Comparison of ENCODE assay signal across 15 cellular contexts in the genomic region with DNA sequence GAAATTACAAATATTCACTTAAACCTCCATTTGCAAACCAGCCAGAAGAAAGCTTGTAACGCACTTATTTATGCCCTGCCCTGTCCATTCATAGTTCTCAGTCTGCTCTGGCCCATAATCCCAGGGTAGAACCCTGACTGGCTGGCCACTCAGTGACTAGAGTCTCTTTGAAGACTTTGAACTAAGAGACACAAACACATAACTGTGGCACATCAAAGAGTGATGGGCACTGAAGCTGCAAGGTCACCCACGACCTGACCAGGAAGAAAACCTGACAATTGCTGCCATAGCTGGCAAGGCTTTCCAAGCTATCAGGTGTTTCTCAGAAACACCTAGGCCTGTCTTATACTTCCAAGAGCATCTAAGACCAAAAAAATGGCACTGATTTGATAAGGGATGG. TPM values are rescaled to one million over a fixed set of nuclear protein-coding genes. Genes with fewer than 3 reads are reported as not detected.
DNase-seq lines count a peak whose midpoint lies in the region; ATAC-seq and TF ChIP-seq lines count a peak whose summit lies in the region.
"Had no signal": no experiment of that assay in that cellular context is flagged by ENCODE, and none has a peak within 500 bp of the region (broad histone marks: within the 10 kb centered on the region; RNA-seq: fewer than 3 reads in every experiment).

No MANE protein-coding gene starts in this region.

- no peak for DNase-seq in activated T-cell treated with anti-CD3 and anti-CD28 coated beads, Interleukin-2, amount 50 U/mL, for 24 hours
- no peak for DNase-seq in activated T-cell treated with anti-CD3 and anti-CD28 coated beads for 4 hours
- DNase-seq in activated B cell treated with CpG ODN at 0.5 μM for 24 hours: no peak
- peak; percentile 36 for DNase-seq in kidney tubule cell (ENCODE audit: low spot score)
- no peak for DNase-seq in tibial artery
- no peak for DNase-seq in GM19238 (ENCODE audit: insufficient read length, low spot score)
- DNase-seq: AML-193, GOT3, NCI-H187, NCI-H345, NCI-H526 treated with DMSO at 0.1 percent for 48 hours, SIG-M5 had no signal

- H3K4me1 ChIP-seq in tibial artery: peaks cover 0 to 34% (median 15%) of the 10 kb centered on the region in 4 donors

- CTCF ChIA-PET in activated B cell treated with CpG ODN at 0.5 μM for 24 hours (lab: Charles Lee): interaction anchor here (0.6 kb wide), 1 partner anchor 729 kb away, joined by 4 read pairs; no protein-coding TSS in a partner anchor

- no peaks in the 10 kb centered on the region for H3K9me3 Mint-ChIP-seq in activated T-cell treated with anti-CD3 and anti-CD28 coated beads, Interleukin-2, amount 50 U/mL, for 24 hours
- H3K9me3 Mint-ChIP-seq in activated B cell treated with CpG ODN at 0.5 μM for 24 hours: no peaks in the 10 kb centered on the region
- H3K9me3 Mint-ChIP-seq: CD14-positive monocyte had no signal

- H3K4me3 ChIP-seq in tibial artery: no peak overlapping the region

- peak overlapping the region; percentile 86 for H3K27ac Mint-ChIP-seq in activated T-cell treated with anti-CD3 and anti-CD28 coated beads, Interleukin-2, amount 50 U/mL, for 24 hours
- H3K27ac Mint-ChIP-seq in activated B cell treated with CpG ODN at 0.5 μM for 24 hours: peak overlapping the region; percentile 65
- H3K27ac Mint-ChIP-seq: CD14-positive monocyte had no signal

- H3K36me3 ChIP-seq in tibial artery: peaks cover 0 to 5% (median 0%) of the 10 kb centered on the region in 3 donors

- TF ChIP-seq CTCF in activated B cell treated with CpG ODN at 0.5 μM for 24 hours (IDR thresholded peaks at IDR 0.05): no peak
- TF ChIP-seq CTCF in tibial artery (IDR thresholded peaks at IDR 0.05): no peak

- no peaks in the 10 kb centered on the region for H3K27me3 Mint-ChIP-seq in activated T-cell treated with anti-CD3 and anti-CD28 coated beads, Interleukin-2, amount 50 U/mL, for 24 hours
- no peaks in the 10 kb centered on the region for H3K27me3 Mint-ChIP-seq in activated B cell treated with CpG ODN at 0.5 μM for 24 hours

- POLR2A ChIA-PET in activated B cell treated with CpG ODN at 0.5 μM for 24 hours (lab: Charles Lee): no interaction called here

- no peaks in the 10 kb centered on the region for H3K36me3 Mint-ChIP-seq in activated T-cell treated with anti-CD3 and anti-CD28 coated beads, Interleukin-2, amount 50 U/mL, for 24 hours (ENCODE audit: low read depth)
- H3K36me3 Mint-ChIP-seq in activated B cell treated with CpG ODN at 0.5 μM for 24 hours (ENCODE audit: low read depth): no peaks in the 10 kb centered on the region
- H3K36me3 Mint-ChIP-seq: CD14-positive monocyte had no signal

- no peaks in the 10 kb centered on the region for H3K27me3 ChIP-seq in tibial artery

- peaks cover 27% of the 10 kb centered on the region for H3K4me1 Mint-ChIP-seq in activated T-cell treated with anti-CD3 and anti-CD28 coated beads, Interleukin-2, amount 50 U/mL, for 24 hours (ENCODE audit: low read depth)
- H3K4me1 Mint-ChIP-seq in activated B cell treated with CpG ODN at 0.5 μM for 24 hours: peaks cover 28% of the 10 kb centered on the region
- H3K4me1 Mint-ChIP-seq: CD14-positive monocyte had no signal

- H3K27ac ChIP-seq in tibial artery: peak overlapping the region; percentile 35 to 67
- H3K27ac ChIP-seq: HL-60 had no signal

- intact Hi-C loops in activated B cell treated with CpG ODN at 0.5 μM for 24 hours (cut with micrococcal nuclease): no loop called here
- intact Hi-C loops in tibial artery (cut with DNase I; ENCODE audit: low total_unique reads): no loop called here

- H3K9me3 ChIP-seq in tibial artery: no peaks in the 10 kb centered on the region

- H3K4me3 Mint-ChIP-seq in activated T-cell treated with anti-CD3 and anti-CD28 coated beads, Interleukin-2, amount 50 U/mL, for 24 hours: no peak overlapping the region
- H3K4me3 Mint-ChIP-seq in activated B cell treated with CpG ODN at 0.5 μM for 24 hours: no peak overlapping the region
- H3K4me3 Mint-ChIP-seq: CD14-positive monocyte had no signal

- no peak for ATAC-seq in activated B cell treated with CpG ODN at 0.5 μM for 24 hours (ENCODE audit: low read depth)
- ATAC-seq in GM19467 (IDR thresholded peaks at IDR 0.05; ENCODE audit: unreplicated experiment): no peak

RNA-seq across cellular contexts. Expression of gene SLC41A2, which starts 28.7 kb away (rescaled TPM):
- 11.1 and 12.6 TPM in 2 replicates for total RNA-seq in activated B cell treated with CpG ODN at 0.5 μM for 24 hours

RNA-seq across cellular contexts. Expression of gene NOPCHAP1, which starts 56.7 kb away (rescaled TPM):
- 26.4 and 30.0 TPM in 2 replicates for total RNA-seq in activated B cell treated with CpG ODN at 0.5 μM for 24 hours
